In genomic region chr7:67976490-67976889, GRCh38 we compare ENCODE assay signal across 11 cellular contexts.
"Had no signal": no experiment of that assay in that cellular context is flagged by ENCODE, and none has a peak within 500 bp of the region (broad histone marks: within the 10 kb centered on the region; RNA-seq: fewer than 3 reads in every experiment).

No MANE protein-coding gene starts in this region.

- H3K4me3 ChIP-seq: GM23248, GM23338, HAP-1 had no signal

- H2AFZ ChIP-seq: GM23248, GM23338 had no signal

- H3K9ac ChIP-seq: GM23248 had no signal

- H3K4me1 ChIP-seq: HAP-1 had no signal

- ATAC-seq: GM23338, HCT116 had no signal

- FAIRE-seq: H1, H54 had no signal

- DNase-seq: GM23248, GOT3, H7, H9, HCEC 1CT, HFFc6 had no signal

- H3K27ac ChIP-seq: GM23248 had no signal

- H3K4me2 ChIP-seq: GM23338 had no signal

- H3K9me3 ChIP-seq: HAP-1 had no signal

- H3K36me3 ChIP-seq: HAP-1 had no signal
